Comparison of ENCODE assay signal across 9 cellular contexts in the genomic region with DNA sequence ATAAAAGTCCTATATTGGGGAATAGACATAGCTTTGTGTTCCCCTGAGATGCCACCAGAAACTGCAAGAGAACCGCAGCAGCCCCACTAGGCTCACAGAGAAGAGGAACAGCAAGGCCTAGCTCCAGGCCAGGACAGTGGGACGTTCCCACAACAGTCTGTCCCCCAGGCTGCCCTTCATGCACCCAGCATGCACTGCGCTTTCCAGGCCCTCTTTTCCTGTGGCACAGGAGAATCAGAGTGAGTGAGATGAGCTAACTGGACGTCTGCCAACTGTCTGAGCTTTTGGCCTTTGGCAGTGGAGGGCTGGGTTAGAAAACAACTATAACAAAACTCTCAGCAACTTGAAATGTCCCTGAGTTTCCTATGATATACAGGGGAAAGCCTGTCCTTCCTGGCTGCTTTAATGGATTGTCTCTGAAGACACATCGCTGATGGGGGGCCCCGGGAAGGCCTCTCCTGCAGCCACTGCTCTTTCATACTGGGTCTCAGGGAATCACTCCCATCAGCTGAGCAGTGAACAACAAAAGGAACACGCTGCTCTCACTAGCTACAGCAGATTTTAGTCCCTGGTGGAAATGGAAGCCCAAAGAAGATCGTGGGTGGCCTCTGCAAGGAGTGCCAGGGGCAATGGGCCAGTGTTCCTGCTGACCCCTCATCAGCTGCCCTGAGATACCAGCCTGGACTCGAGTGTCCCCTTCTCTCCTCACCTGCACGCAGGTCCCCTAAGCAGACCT. TPM values are rescaled to one million over a fixed set of nuclear protein-coding genes. Genes with fewer than 3 reads are reported as not detected.
DNase-seq lines count a peak whose midpoint lies in the region; ATAC-seq, FAIRE-seq and TF ChIP-seq lines count a peak whose summit lies in the region.
"Had no signal": no experiment of that assay in that cellular context is flagged by ENCODE, and none has a peak within 500 bp of the region (broad histone marks: within the 10 kb centered on the region; RNA-seq: fewer than 3 reads in every experiment).

No MANE protein-coding gene starts in this region.

- in situ Hi-C loops in astrocyte of the spinal cord (cut with HindIII; ENCODE audit: low sequenced_read_pairs) = no loop called here

- TF ChIP-seq CTCF in astrocyte of the spinal cord (IDR thresholded peaks at IDR 0.05; ENCODE audit: low read depth, low read length) (no peak), upper lobe of left lung (IDR thresholded peaks at IDR 0.05) (no peak), pancreas (IDR thresholded peaks at IDR 0.05) (no peak), Peyer's patch (IDR thresholded peaks at IDR 0.05) (no peak)

- TF ChIP-seq EP300 in upper lobe of left lung (IDR thresholded peaks at IDR 0.05) = no peak

- H3K4me3 ChIP-seq in astrocyte of the spinal cord (ENCODE audit: low read depth, low read length) (no peak overlapping the region), upper lobe of left lung (no peak overlapping the region), pancreas (no peak overlapping the region), Peyer's patch (no peak overlapping the region)
- H3K4me3 ChIP-seq: skin epidermis had no signal

- H3K4me1 ChIP-seq in upper lobe of left lung (peaks cover 15 to 27% (median 22%) of the 10 kb centered on the region in 4 donors), pancreas (peaks cover 0 to 5% (median 0%) of the 10 kb centered on the region in 3 donors), Peyer's patch (peaks cover 0 to 11% (median 0%) of the 10 kb centered on the region in 4 donors)

- intact Hi-C loops in pancreas (cut with DNase I) = loop anchor here in 1 of 3 donors (10.0 kb wide), 1 partner anchor 152 kb away; no protein-coding TSS in a partner anchor

- DNase-seq in NCI-H446 (lab: John Stamatoyannopoulos, UW) = peak; percentile 12 to 58
- DNase-seq in NCI-H446 treated with DMSO at 0.1 percent for 48 hours (lab: John Stamatoyannopoulos, UW) = no peak
- peak; percentile 55 for DNase-seq in astrocyte of the spinal cord (ENCODE audit: low read depth, low spot score)
- peak; percentile 68 for DNase-seq in iris pigment epithelial cell (ENCODE audit: low read depth)
- no peak for DNase-seq in upper lobe of left lung
- DNase-seq in pancreas = no peak
- DNase-seq in Peyer's patch = no peak

- no peak for FAIRE-seq in pancreas (lab: Jason Lieb, UNC)

- H3K27ac ChIP-seq in upper lobe of left lung = peak overlapping the region in 3 of 4 donors; percentile 41 to 68 (median 59)
- H3K27ac ChIP-seq in pancreas = no peak overlapping the region
- H3K27ac ChIP-seq in Peyer's patch = no peak overlapping the region

- H3K9me3 ChIP-seq in upper lobe of left lung = no peaks in the 10 kb centered on the region
- no peaks in the 10 kb centered on the region for H3K9me3 ChIP-seq in pancreas
- H3K9me3 ChIP-seq in Peyer's patch = no peaks in the 10 kb centered on the region

- peak; percentile 21 to 43 for ATAC-seq in upper lobe of left lung (ENCODE audit: low FRiP score in 2 of 2)
- ATAC-seq in pancreas = no peak
- no peak for ATAC-seq in HG03039 (IDR thresholded peaks at IDR 0.05; ENCODE audit: unreplicated experiment)

- TF ChIP-seq POLR2A in upper lobe of left lung (IDR thresholded peaks at IDR 0.05) = no peak
- no peak for TF ChIP-seq POLR2A in Peyer's patch (IDR thresholded peaks at IDR 0.05)

- H3K36me3 ChIP-seq in upper lobe of left lung (peaks cover 0 to 81% (median 11%) of the 10 kb centered on the region in 4 donors), pancreas (peaks cover 0 to 40% (median 0%) of the 10 kb centered on the region in 3 donors), Peyer's patch (peaks cover 0 to 7% (median 0%) of the 10 kb centered on the region in 3 donors)

- 53 to 63% methylated on average over 5 to 10 of the region's 10 CpGs for WGBS in upper lobe of left lung, 2 donors
- WGBS in pancreas, 2 donors = 77 to 79% methylated on average over 10 of the region's 10 CpGs

- H3K27me3 ChIP-seq in upper lobe of left lung = no peaks in the 10 kb centered on the region
- no peaks in the 10 kb centered on the region for H3K27me3 ChIP-seq in pancreas
- H3K27me3 ChIP-seq in Peyer's patch = no peaks in the 10 kb centered on the region

RNA-seq across cellular contexts. Expression of a gene that starts 53.5 kb away (rescaled TPM):
- total RNA-seq in upper lobe of left lung (100 to 1,000 TPM in 3 of 6 donors, 10 to 100 TPM in 3; 57.0 to 108 (median 96.6) TPM), pancreas (10 to 100 TPM; 33.2 to 71.5 (median 41.4) TPM), Peyer's patch (10 to 100 TPM in 3 of 4 donors, 1 to 10 TPM in 1; 7.5 to 40.4 (median 15.2) TPM)
- 10 to 100 TPM; 23.0 to 26.3 TPM for polyA plus RNA-seq in pancreas

Comparison
In these comparisons a context has a peak if more than half of its experiments do, and no peak if none do; other contexts are left out.
1. DNase-seq: peak in NCI-H446 (2 of 2), astrocyte of the spinal cord (single experiment) and iris pigment epithelial cell (single experiment); none in NCI-H446 treated with DMSO at 0.1 percent for 48 hours (single experiment), upper lobe of left lung (0 of 2), pancreas (0 of 6) and Peyer's patch (0 of 3).
2. ATAC-seq: peak in upper lobe of left lung (2 of 2); none in pancreas (0 of 4) and HG03039 (single experiment).
3. H3K27ac ChIP-seq: peak in upper lobe of left lung (3 of 4); none in pancreas (0 of 4) and Peyer's patch (0 of 4).